ENCODE assay signal across 21 cellular contexts in genomic region chr11:19594326-19594725, GRCh38.
"Had no signal": no experiment of that assay in that cellular context is flagged by ENCODE, and none has a peak within 500 bp of the region (broad histone marks: within the 10 kb centered on the region; RNA-seq: fewer than 3 reads in every experiment).

No MANE protein-coding gene starts in this region.

- H3K27ac ChIP-seq: dorsolateral prefrontal cortex, gastroesophageal sphincter, hepatocyte, neutrophil, psoas muscle, right lobe of liver, skin epidermis, stomach, transverse colon had no signal

- H3K4me3 ChIP-seq: dorsolateral prefrontal cortex, gastroesophageal sphincter, hepatocyte, mucosa of descending colon, psoas muscle, right lobe of liver, skin epidermis, stomach, thoracic aorta, transverse colon had no signal

- H3K27me3 ChIP-seq: dorsolateral prefrontal cortex, gastroesophageal sphincter, hepatocyte, neutrophil, right lobe of liver, stomach, transverse colon had no signal

- H3K36me3 Mint-ChIP-seq: naive thymus-derived CD8-positive, alpha-beta T cell had no signal

- H3K9me3 ChIP-seq: gastroesophageal sphincter, mucosa of descending colon, neutrophil, psoas muscle, right lobe of liver, stomach, thoracic aorta, transverse colon had no signal

- H3K9me3 Mint-ChIP-seq: naive thymus-derived CD8-positive, alpha-beta T cell had no signal

- H3K79me2 ChIP-seq: hepatocyte had no signal

- DNase-seq: cortex of kidney; dorsolateral prefrontal cortex; effector CD8-positive, alpha-beta T cell; left colon; mammary epithelial cell; mucosa of descending colon; naive thymus-derived CD8-positive, alpha-beta T cell; psoas muscle; retina; right lobe of liver; stimulated activated CD4-positive, alpha-beta T cell treated with anti-CD3 and anti-CD28 coated beads, Interleukin-2, amount 100 ng/mL, for 24 hours; stimulated activated CD4-positive, alpha-beta T cell treated with anti-CD3 and anti-CD28 coated beads, Interleukin-4, amount 100 ng/mL, for 4 hours; stimulated activated naive CD4-positive, alpha-beta T cell; stomach; substantia nigra; transverse colon had no signal

- H3K4me1 ChIP-seq: psoas muscle had no signal

- H3K36me3 ChIP-seq: gastroesophageal sphincter, neutrophil, right lobe of liver, stomach, thoracic aorta, transverse colon had no signal

- H3K4me3 Mint-ChIP-seq: naive thymus-derived CD8-positive, alpha-beta T cell had no signal

- H3K4me2 ChIP-seq: hepatocyte had no signal

- H2AFZ ChIP-seq: hepatocyte had no signal
